In the genomic region with DNA sequence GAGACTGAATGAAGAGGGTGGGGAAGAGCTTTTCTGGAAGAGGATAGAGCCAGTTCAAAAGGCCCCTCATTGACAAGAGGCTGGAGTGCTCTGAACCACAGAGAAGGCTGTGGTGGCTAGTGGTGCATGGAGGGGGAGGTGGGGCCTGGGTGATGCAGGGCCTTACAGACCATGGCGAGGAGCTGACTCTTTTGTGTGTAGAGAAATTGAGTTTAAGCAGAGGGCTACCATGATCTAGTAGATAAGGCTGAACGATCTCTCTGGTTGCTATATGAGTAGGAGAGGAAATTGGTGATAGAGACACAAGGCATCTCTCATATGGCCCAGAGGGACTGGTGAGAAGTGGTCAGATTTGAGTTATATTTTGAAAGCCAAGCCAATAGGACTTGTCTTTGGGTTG, we compare ENCODE assay signal across 16 cellular contexts.
A peak's percentile ranks its signal among the peaks of the same experiment; 100 is the strongest.
DNase-seq lines count a peak whose midpoint lies in the region; ATAC-seq and TF ChIP-seq lines count a peak whose summit lies in the region.
"Had no signal": no experiment of that assay in that cellular context is flagged by ENCODE, and none has a peak within 500 bp of the region (broad histone marks: within the 10 kb centered on the region; RNA-seq: fewer than 3 reads in every experiment).

No MANE protein-coding gene starts in this region.

- no peaks in the 10 kb centered on the region for H4K20me1 ChIP-seq in Loucy (ENCODE audit: insufficient read depth, low read length, poor library complexity, severe bottlenecking)

- H3K9ac ChIP-seq in Loucy (ENCODE audit: low read depth, low read length, poor library complexity, severe bottlenecking): no peak overlapping the region

- peaks cover 17% of the 10 kb centered on the region for H3K36me3 Mint-ChIP-seq in stimulated activated memory B cell treated with anti-CD40 and anti-IgM and Interleukin-4, amounts not matched to agents 10 μg/mL and 1 μg/mL and 100 μg/mL, for 72 hours
- peaks cover 6% of the 10 kb centered on the region for H3K36me3 Mint-ChIP-seq in osteocyte (ENCODE audit: unreplicated experiment)
- H3K36me3 Mint-ChIP-seq: activated naive CD4-positive, alpha-beta T cell treated with anti-CD3 and anti-CD28 coated beads, Interleukin-2, amount 50 U/mL, for 72 hours had no signal

- DNase-seq in activated CD4-positive, CD25-positive, alpha-beta regulatory T cell (lab: John Stamatoyannopoulos, UW): no peak
- DNase-seq in osteocyte (ENCODE audit: extremely low spot score, unreplicated experiment): no peak
- no peak for DNase-seq in NCI-H2029 (lab: John Stamatoyannopoulos, UW)
- DNase-seq: endodermal cell; NCI-H1930; right lobe of liver; RPMI8226; stimulated activated CD4-positive, alpha-beta T cell treated with anti-CD3 and anti-CD28 coated beads, Interleukin-4, amount 100 ng/mL, for 24 hours; T-helper 1 cell had no signal

- H3K27me3 Mint-ChIP-seq in stimulated activated memory B cell treated with anti-CD40 and anti-IgM and Interleukin-4, amounts not matched to agents 10 μg/mL and 1 μg/mL and 100 μg/mL, for 72 hours: no peaks in the 10 kb centered on the region
- no peaks in the 10 kb centered on the region for H3K27me3 Mint-ChIP-seq in osteocyte (ENCODE audit: unreplicated experiment)

- H3K27me3 ChIP-seq in Loucy (ENCODE audit: insufficient read depth, low read length, poor library complexity, severe bottlenecking): no peaks in the 10 kb centered on the region
- H3K27me3 ChIP-seq: right lobe of liver had no signal

- no peaks in the 10 kb centered on the region for H3K9me3 Mint-ChIP-seq in stimulated activated memory B cell treated with anti-CD40 and anti-IgM and Interleukin-4, amounts not matched to agents 10 μg/mL and 1 μg/mL and 100 μg/mL, for 72 hours
- no peaks in the 10 kb centered on the region for H3K9me3 Mint-ChIP-seq in osteocyte (ENCODE audit: unreplicated experiment)
- H3K9me3 Mint-ChIP-seq: activated naive CD4-positive, alpha-beta T cell treated with anti-CD3 and anti-CD28 coated beads, Interleukin-2, amount 50 U/mL, for 72 hours; endodermal cell; WTC11 had no signal

- H3K4me1 Mint-ChIP-seq in stimulated activated memory B cell treated with anti-CD40 and anti-IgM and Interleukin-4, amounts not matched to agents 10 μg/mL and 1 μg/mL and 100 μg/mL, for 72 hours: peaks cover 24% of the 10 kb centered on the region
- peaks cover 20% of the 10 kb centered on the region for H3K4me1 Mint-ChIP-seq in osteocyte (ENCODE audit: unreplicated experiment)

- H2AFZ ChIP-seq in Loucy (ENCODE audit: low read length): no peak overlapping the region

- peaks cover 31% of the 10 kb centered on the region for H3K4me1 ChIP-seq in Loucy (ENCODE audit: insufficient read depth, low read length, poor library complexity, severe bottlenecking)
- H3K4me1 ChIP-seq: right lobe of liver had no signal

- no peaks in the 10 kb centered on the region for H3F3A ChIP-seq in Loucy (ENCODE audit: low read depth)

- no peak overlapping the region for H3K27ac Mint-ChIP-seq in stimulated activated memory B cell treated with anti-CD40 and anti-IgM and Interleukin-4, amounts not matched to agents 10 μg/mL and 1 μg/mL and 100 μg/mL, for 72 hours
- H3K27ac Mint-ChIP-seq in osteocyte (ENCODE audit: unreplicated experiment): no peak overlapping the region
- H3K27ac Mint-ChIP-seq: activated naive CD4-positive, alpha-beta T cell treated with anti-CD3 and anti-CD28 coated beads, Interleukin-2, amount 50 U/mL, for 72 hours; endodermal cell; WTC11 had no signal

- H3K9me2 ChIP-seq in Loucy (replicated peaks; ENCODE audit: low read depth, low read length): no peaks in the 10 kb centered on the region

- no peaks in the 10 kb centered on the region for H3K9me3 ChIP-seq in Loucy (ENCODE audit: insufficient read depth, low read depth, low read length)
- H3K9me3 ChIP-seq: right lobe of liver had no signal

- peak; percentile 28 to 41 for ATAC-seq in activated CD4-positive, CD25-positive, alpha-beta regulatory T cell treated with anti-CD3 and anti-CD28 coated beads, Interleukin-2, amount 50 U/mL, for 24 hours
- ATAC-seq in HG02678 (IDR thresholded peaks at IDR 0.05; ENCODE audit: unreplicated experiment) (peak; percentile 66), HG02798 (IDR thresholded peaks at IDR 0.05; ENCODE audit: poor library complexity, unreplicated experiment) (no peak)
- ATAC-seq in stimulated activated memory B cell treated with anti-CD40 and anti-IgM and Interleukin-4, amounts not matched to agents 10 μg/mL and 1 μg/mL and 100 μg/mL, for 72 hours: peak; percentile 94
- ATAC-seq: activated naive CD4-positive, alpha-beta T cell treated with anti-CD3 and anti-CD28 coated beads, Interleukin-2, amount 50 U/mL, for 72 hours; right lobe of liver; WTC11 had no signal

- no peaks in the 10 kb centered on the region for H3K79me2 ChIP-seq in Loucy (ENCODE audit: insufficient read depth, low read length)

- TF ChIP-seq CTCF in Loucy (conservative IDR thresholded peaks at IDR 0.05; ENCODE audit: low read length): no peak
- no peak for TF ChIP-seq CTCF in osteocyte (IDR thresholded peaks at IDR 0.05)

- H3K4me2 ChIP-seq in Loucy (ENCODE audit: low read depth, low read length, poor library complexity, severe bottlenecking): peak overlapping the region; percentile 18

- no peak overlapping the region for H3K4me3 Mint-ChIP-seq in stimulated activated memory B cell treated with anti-CD40 and anti-IgM and Interleukin-4, amounts not matched to agents 10 μg/mL and 1 μg/mL and 100 μg/mL, for 72 hours
- H3K4me3 Mint-ChIP-seq in osteocyte (ENCODE audit: unreplicated experiment): no peak overlapping the region
- H3K4me3 Mint-ChIP-seq: endodermal cell, WTC11 had no signal

- no peak overlapping the region for H3K4me3 ChIP-seq in Loucy (ENCODE audit: low read length, poor library complexity, severe bottlenecking)
- H3K4me3 ChIP-seq: right lobe of liver had no signal

- H3K36me3 ChIP-seq in Loucy (ENCODE audit: insufficient read depth, low read length): peaks cover 9% of the 10 kb centered on the region; the same call in 1 of the 2 replicates
- H3K36me3 ChIP-seq: right lobe of liver had no signal
